Comparison of ENCODE assay signal across 11 cellular contexts in the genomic region with DNA sequence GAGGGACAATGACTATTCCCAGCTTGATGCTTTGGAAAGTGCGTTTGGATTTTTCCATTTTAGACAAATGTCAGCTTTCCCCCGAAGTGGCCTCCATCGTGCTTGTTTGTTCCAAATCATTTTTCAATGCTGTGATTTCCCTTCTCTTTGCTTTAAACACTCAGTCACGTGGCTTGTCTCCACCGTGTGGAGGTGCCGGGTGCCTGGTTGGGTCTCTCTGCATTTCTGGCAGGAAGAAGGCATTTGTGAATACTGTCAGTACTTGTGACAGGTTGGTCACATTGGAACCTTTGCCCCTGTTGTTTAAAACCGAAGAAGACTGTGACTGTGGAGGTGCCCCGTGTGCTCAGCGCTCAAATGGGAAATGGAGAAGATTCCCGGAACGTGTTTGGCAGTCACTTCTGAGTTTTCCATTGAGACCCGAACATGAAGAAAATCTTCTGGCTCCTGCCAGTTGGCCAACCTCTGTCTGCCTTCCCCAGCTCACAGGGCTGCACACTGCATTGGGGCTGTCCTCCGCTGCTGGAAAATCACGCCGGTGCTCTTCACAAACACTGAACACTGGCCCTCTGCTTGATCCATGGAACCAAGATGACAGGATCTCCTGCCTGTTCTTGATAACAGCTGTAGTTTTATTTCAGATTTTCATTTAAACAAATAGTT.
A peak's percentile ranks its signal among the peaks of the same experiment; 100 is the strongest.
DNase-seq lines count a peak whose midpoint lies in the region; ATAC-seq, FAIRE-seq and TF ChIP-seq lines count a peak whose summit lies in the region.
"Had no signal": no experiment of that assay in that cellular context is flagged by ENCODE, and none has a peak within 500 bp of the region (broad histone marks: within the 10 kb centered on the region; RNA-seq: fewer than 3 reads in every experiment).

No MANE protein-coding gene starts in this region.

- H2BK5ac ChIP-seq in H1 (ENCODE audit: low read depth, low read length): peak overlapping the region; percentile 74; the same call in 1 of the 2 replicates

- H3K79me1 ChIP-seq in H1 (ENCODE audit: low read depth, low read length): no peaks in the 10 kb centered on the region; the same call in 1 of the 2 replicates

- no peak overlapping the region for H3K23ac ChIP-seq in H1 (ENCODE audit: insufficient read length)

- H2BK15ac ChIP-seq in H1 (ENCODE audit: low read length): peak overlapping the region; percentile 89

- H3K9me3 Mint-ChIP-seq in nephron: no peaks in the 10 kb centered on the region

- no peak for ATAC-seq in HG02571 (IDR thresholded peaks at IDR 0.05; ENCODE audit: unreplicated experiment)

- H4K20me1 ChIP-seq in H1 (replicated peaks in 1 of 2; ENCODE audit: control insufficient read depth in 1 of 2, insufficient read depth in 2 of 2, low read length in 2 of 2): no peaks in the 10 kb centered on the region

- TF ChIP-seq CTCF in H1 (IDR thresholded peaks at IDR 0.05; ENCODE audit: control extremely low read depth in 1 of 3, insufficient read depth in 1 of 3, low read depth in 1 of 3, low read length in 3 of 3) (no peak), nephron (IDR thresholded peaks at IDR 0.05; ENCODE audit: unreplicated experiment in 3 of 3) (no peak)

- peaks cover 0 to 4% of the 10 kb centered on the region in 2 experiments; a peak in 1 of 4 replicates for H3K9me3 ChIP-seq in H1 (ENCODE audit: insufficient read depth in 2 of 2, low read depth in 1 of 2, low read length in 1 of 2)

- no peak overlapping the region for H3K4me3 ChIP-seq in H1 (ENCODE audit: extremely low read depth in 1 of 4, insufficient read depth in 2 of 4, low read depth in 3 of 4, low read length in 4 of 4)
- H3K4me3 ChIP-seq: smooth muscle cell had no signal

- H3K56ac ChIP-seq in H1 (replicated peaks; ENCODE audit: insufficient read length, low read depth, low read length): no peak overlapping the region

- H2BK20ac ChIP-seq in H1 (ENCODE audit: low read length): peak overlapping the region; percentile 44; the same call in 1 of the 2 replicates

- H3K4ac ChIP-seq in H1 (replicated peaks; ENCODE audit: insufficient read length, low read depth, low read length): peak overlapping the region; percentile 65

- H3K14ac ChIP-seq in H1 (ENCODE audit: insufficient read length): no peak overlapping the region

- CTCF ChIA-PET in H1 (lab: Charles Lee; ENCODE audit: partially characterized antibody): interaction anchor here (0.7 kb wide), 1 partner anchor 178 kb away, joined by 3 read pairs; no protein-coding TSS in a partner anchor

- no peak overlapping the region for H3K4me2 ChIP-seq in H1 (ENCODE audit: insufficient read depth in 1 of 2, low read depth in 2 of 2, low read length in 2 of 2)
- H3K4me2 ChIP-seq: smooth muscle cell had no signal

- H3K4me1 ChIP-seq in H1 (replicated peaks in 1 of 4; ENCODE audit: control insufficient read depth in 3 of 4, insufficient read depth in 4 of 4, low read length in 3 of 4): peaks cover 6 to 18% (median 15%) of the 10 kb centered on the region in 4 experiments

- peak; percentile 5 to 64 (median 52) for DNase-seq in stimulated activated naive CD4-positive, alpha-beta T cell (lab: John Stamatoyannopoulos, UW)
- DNase-seq in stimulated activated naive CD4-positive, alpha-beta T cell treated with Interleukin-2 at 50 U/mL for 16 hours (lab: John Stamatoyannopoulos, UW): no peak
- DNase-seq in H1 (ENCODE audit: low read depth in 1 of 2, low spot score in 2 of 2) (peak in 1 of 2 experiments; percentile 41), SW 1271 (lab: John Stamatoyannopoulos, UW) (no peak), NCI-H2171 treated with DMSO at 0.1 percent for 48 hours (lab: John Stamatoyannopoulos, UW) (no peak), ecto neural progenitor cell (ENCODE audit: low spot score) (no peak)
- DNase-seq: NCI-H1105 treated with DMSO at 0.1 percent for 48 hours had no signal

- H2AFZ ChIP-seq in H1 (ENCODE audit: low read length): no peak overlapping the region

- H3K36me3 ChIP-seq in H1 (ENCODE audit: control insufficient read depth in 2 of 4, insufficient read depth in 4 of 4, low read length in 3 of 4): peaks cover 0 to 10% (median 2%) of the 10 kb centered on the region in 4 experiments; a peak in 3 of 8 replicates

- H3K4me1 Mint-ChIP-seq in nephron: peaks cover 74% of the 10 kb centered on the region

- no peaks in the 10 kb centered on the region for H3K27me3 ChIP-seq in H1 (replicated peaks in 1 of 4; ENCODE audit: control insufficient read depth in 3 of 4, extremely low read depth in 1 of 4, insufficient read depth in 3 of 4, low read length in 3 of 4)

- H4K5ac ChIP-seq in H1 (ENCODE audit: insufficient read length, low read depth, low read length): no peak overlapping the region

- H2BK120ac ChIP-seq in H1 (replicated peaks; ENCODE audit: low read depth, low read length): no peak overlapping the region

- H3K27ac ChIP-seq in H1 (ENCODE audit: low read depth, low read length): no peak overlapping the region
- H3K27ac ChIP-seq: HL-60 had no signal

- H2AK5ac ChIP-seq in H1 (ENCODE audit: low read depth, low read length): peak overlapping the region; percentile 68; the same call in 1 of the 2 replicates

- H3K4me3 Mint-ChIP-seq in nephron: no peak overlapping the region

- H4K91ac ChIP-seq in H1 (replicated peaks; ENCODE audit: insufficient read length, low read length): no peak overlapping the region

- peak overlapping the region; percentile 88; the same call in 1 of the 2 replicates for H2BK12ac ChIP-seq in H1 (ENCODE audit: low read depth, low read length)

- FAIRE-seq in H1 (lab: Jason Lieb, UNC): no peak

- no peak for TF ChIP-seq RAD21 in H1 (IDR thresholded peaks at IDR 0.05 in 1 of 2, conservative IDR thresholded peaks at IDR 0.05 in 1 of 2; ENCODE audit: low read depth in 2 of 2, low read length in 2 of 2)

- H4K8ac ChIP-seq in H1 (ENCODE audit: extremely low read depth, insufficient read depth, low read length): no peak overlapping the region

- peaks cover 15% of the 10 kb centered on the region for H3K36me3 Mint-ChIP-seq in nephron (ENCODE audit: low read depth)

- no peak for TF ChIP-seq EP300 in H1 (IDR thresholded peaks at IDR 0.05; ENCODE audit: borderline replicate concordance in 1 of 2, low read depth in 2 of 2, low read length in 2 of 2)

- H3K79me2 ChIP-seq in H1 (ENCODE audit: control insufficient read depth in 1 of 2, insufficient read depth in 2 of 2, low read length in 2 of 2): peaks cover 0 to 15% of the 10 kb centered on the region in 2 experiments; a peak in 2 of 4 replicates

- H3K27ac Mint-ChIP-seq in nephron: peak overlapping the region; percentile 64 to 94 (median 76)

- H3K27me3 Mint-ChIP-seq in nephron (ENCODE audit: low read depth): peaks cover 5% of the 10 kb centered on the region

- no peak for TF ChIP-seq POLR2A in H1 (IDR thresholded peaks at IDR 0.05; ENCODE audit: control extremely low read depth in 1 of 2, low read depth in 2 of 2, low read length in 2 of 2)

- POLR2A ChIA-PET in H1 (lab: Charles Lee; ENCODE audit: partially characterized antibody): interaction anchor here (1.1 to 1.5 kb wide), 3 partner anchors 9 to 17 kb away, joined by 3 read pairs; no protein-coding TSS in a partner anchor

- no peak overlapping the region for H3K9ac ChIP-seq in H1 (replicated peaks in 1 of 4; ENCODE audit: extremely low read depth in 1 of 4, low read depth in 3 of 4, low read length in 3 of 4)

- no peaks in the 10 kb centered on the region for H3K23me2 ChIP-seq in H1 (ENCODE audit: low read depth, low read length)

- H3K18ac ChIP-seq in H1 (ENCODE audit: extremely low read depth, low read length): peak overlapping the region; percentile 63; the same call in 1 of the 2 replicates

- 86% methylated on average over 15 of the region's 15 CpGs; no CpG with 5 or more reads in 1 of the 2 experiments for WGBS in H1 (ENCODE audit: extremely low coverage in 1 of 2, insufficient coverage in 1 of 2, insufficient read length in 1 of 2, insufficient replicate concordance in 2 of 2, low coverage in 1 of 2, low lambda C conversion rate in 2 of 2, missing lambda C conversion rate in 1 of 2), 2 experiments

TF ChIP-seq in H1, 55 proteins besides CTCF, POLR2A, EP300 and RAD21:
- TF ChIP-seq SP2 (IDR thresholded peaks at IDR 0.05; ENCODE audit: low read length) (no peak), RBBP5 (IDR thresholded peaks at IDR 0.05; ENCODE audit: borderline replicate concordance, low read depth, low read length) (no peak), TBP (IDR thresholded peaks at IDR 0.05; ENCODE audit: low read depth, low read length) (no peak), HDAC2 (IDR thresholded peaks at IDR 0.05; ENCODE audit: borderline replicate concordance in 1 of 2, low read depth in 2 of 2, low read length in 2 of 2) (no peak)
- TF ChIP-seq, protein P1, sequence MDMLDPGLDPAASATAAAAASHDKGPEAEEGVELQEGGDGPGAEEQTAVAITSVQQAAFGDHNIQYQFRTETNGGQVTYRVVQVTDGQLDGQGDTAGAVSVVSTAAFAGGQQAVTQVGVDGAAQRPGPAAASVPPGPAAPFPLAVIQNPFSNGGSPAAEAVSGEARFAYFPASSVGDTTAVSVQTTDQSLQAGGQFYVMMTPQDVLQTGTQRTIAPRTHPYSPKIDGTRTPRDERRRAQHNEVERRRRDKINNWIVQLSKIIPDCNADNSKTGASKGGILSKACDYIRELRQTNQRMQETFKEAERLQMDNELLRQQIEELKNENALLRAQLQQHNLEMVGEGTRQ (IDR thresholded peaks at IDR 0.05; ENCODE audit: low read length): no peak

Comparison
In these comparisons a context has a peak if more than half of its experiments do, and no peak if none do; other contexts are left out.
1. DNase-seq: peak in stimulated activated naive CD4-positive, alpha-beta T cell (6 of 6); none in stimulated activated naive CD4-positive, alpha-beta T cell treated with Interleukin-2 at 50 U/mL for 16 hours (single experiment), SW 1271 (0 of 2), NCI-H2171 treated with DMSO at 0.1 percent for 48 hours (single experiment) and ecto neural progenitor cell (single experiment).